Comparison of ENCODE assay signal across 1 cellular context in the genomic region with DNA sequence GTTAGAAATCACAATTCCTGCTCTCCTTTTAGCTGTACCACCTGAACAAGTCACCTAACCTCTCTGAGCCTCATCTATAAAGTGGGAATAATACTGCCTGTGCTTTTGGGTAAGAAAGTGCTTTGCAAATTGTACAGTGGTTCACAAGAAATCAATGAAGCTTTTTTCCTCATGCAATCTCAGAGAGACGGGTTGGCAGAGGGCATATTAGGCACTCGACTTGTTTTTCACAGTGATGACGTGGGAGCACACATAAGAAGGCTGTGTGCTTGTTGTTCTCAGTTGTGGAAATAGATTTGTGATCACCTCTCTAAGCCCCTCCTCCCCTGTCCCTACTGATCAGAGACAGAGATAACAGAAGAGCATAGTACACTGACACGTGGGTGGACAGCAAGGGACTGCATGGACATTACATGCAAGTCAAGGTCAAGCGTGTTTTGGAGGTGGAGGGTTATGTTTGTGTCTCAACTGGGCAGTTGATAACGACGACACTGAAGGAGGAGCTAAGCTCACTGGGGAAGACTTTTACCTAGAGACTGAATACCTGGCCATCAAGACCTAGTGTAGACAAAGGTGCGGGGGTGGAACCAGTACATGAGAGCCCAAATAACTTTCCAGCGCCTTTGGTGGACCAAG.
TF ChIP-seq lines count a peak whose summit lies in the region.

No MANE protein-coding gene starts in this region.

TF ChIP-seq in HepG2, 621 proteins besides CTCF, POLR2A, EP300 and RAD21 (continued from another document and continues in another):
- TF ChIP-seq, protein P1, sequence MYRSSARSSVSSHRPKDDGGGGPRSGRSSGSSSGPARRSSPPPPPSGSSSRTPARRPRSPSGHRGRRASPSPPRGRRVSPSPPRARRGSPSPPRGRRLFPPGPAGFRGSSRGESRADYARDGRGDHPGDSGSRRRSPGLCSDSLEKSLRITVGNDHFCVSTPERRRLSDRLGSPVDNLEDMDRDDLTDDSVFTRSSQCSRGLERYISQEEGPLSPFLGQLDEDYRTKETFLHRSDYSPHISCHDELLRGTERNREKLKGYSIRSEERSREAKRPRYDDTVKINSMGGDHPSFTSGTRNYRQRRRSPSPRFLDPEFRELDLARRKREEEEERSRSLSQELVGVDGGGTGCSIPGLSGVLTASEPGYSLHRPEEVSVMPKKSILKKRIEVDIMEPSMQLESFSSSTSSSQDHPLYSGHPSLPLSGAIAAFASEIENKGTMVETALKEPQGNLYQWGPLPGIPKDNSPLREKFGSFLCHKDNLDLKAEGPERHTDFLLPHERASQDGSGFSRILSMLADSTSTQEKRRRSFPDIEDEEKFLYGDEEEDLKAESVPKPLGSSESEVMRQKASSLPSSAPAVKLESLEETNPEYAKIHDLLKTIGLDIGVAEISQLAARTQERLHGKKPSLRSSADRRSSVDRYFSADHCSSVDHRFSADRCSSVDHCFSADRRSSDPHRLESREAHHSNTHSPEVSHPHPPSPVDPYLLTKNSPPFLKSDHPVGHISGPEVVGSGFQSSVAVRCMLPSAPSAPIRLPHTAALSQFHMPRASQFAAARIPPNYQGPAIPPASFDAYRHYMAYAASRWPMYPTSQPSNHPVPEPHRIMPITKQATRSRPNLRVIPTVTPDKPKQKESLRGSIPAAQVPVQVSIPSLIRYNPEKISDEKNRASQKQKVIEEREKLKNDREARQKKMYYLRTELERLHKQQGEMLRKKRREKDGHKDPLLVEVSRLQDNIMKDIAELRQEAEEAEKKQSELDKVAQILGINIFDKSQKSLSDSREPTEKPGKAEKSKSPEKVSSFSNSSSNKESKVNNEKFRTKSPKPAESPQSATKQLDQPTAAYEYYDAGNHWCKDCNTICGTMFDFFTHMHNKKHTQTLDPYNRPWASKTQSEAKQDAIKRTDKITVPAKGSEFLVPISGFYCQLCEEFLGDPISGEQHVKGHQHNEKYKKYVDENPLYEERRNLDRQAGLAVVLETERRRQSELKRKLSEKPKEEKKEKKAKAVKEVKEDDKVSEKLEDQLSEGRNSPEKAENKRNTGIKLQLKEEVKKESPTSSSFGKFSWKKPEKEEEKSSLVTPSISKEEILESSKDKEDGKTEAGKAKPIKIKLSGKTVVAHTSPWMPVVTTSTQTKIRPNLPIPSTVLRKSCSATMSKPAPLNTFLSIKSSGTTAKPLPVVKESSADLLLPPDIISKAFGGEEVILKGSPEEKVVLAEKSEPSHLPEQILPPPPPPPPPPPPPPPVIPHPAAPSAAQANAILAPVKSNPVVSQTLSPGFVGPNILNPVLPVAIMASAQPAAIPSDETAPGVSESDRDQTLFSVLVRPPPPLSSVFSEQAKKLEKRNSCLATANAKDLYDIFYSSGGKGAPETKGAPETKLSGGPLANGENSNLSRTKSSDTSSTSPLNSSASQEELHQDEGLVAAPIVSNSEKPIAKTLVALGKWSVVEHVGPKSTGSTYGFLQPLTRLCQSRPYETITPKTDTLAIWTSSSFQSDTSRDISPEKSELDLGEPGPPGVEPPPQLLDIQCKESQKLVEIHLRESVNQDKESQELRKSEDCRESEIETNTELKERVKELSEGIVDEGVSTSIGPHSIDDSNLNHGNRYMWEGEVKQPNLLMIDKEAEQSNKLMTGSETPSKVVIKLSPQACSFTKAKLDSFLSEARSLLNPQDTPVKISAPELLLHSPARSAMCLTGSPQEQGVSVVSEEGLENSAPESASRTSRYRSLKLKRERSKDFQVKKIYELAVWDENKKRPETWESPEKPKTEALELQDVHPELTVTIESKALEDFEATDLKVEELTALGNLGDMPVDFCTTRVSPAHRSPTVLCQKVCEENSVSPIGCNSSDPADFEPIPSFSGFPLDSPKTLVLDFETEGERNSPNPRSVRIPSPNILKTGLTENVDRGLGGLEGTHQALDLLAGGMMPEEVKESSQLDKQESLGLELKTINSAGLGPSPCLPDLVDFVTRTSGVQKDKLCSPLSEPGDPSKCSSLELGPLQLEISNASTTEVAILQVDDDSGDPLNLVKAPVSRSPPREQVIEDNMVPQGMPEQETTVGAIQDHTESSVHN (CRISPR knock-in tag; IDR thresholded peaks at IDR 0.05): peak; percentile 92
- TF ChIP-seq SOX13 (IDR thresholded peaks at IDR 0.05) (peak; percentile 53; the same call in 1 of the 2 replicates), SOX13 (CRISPR knock-in tag; conservative IDR thresholded peaks at IDR 0.05 in 1 of 2, IDR thresholded peaks at IDR 0.05 in 1 of 2) (peak in 1 of 2 experiments; percentile 96; a peak in 2 of 4 replicates), ZNF777 (CRISPR knock-in tag; IDR thresholded peaks at IDR 0.05) (no peak), SRY (CRISPR knock-in tag; IDR thresholded peaks at IDR 0.05) (no peak), CBX1 (IDR thresholded peaks at IDR 0.05; ENCODE audit: low read depth) (peak; percentile 45), TMF1 (CRISPR knock-in tag; IDR thresholded peaks at IDR 0.05; ENCODE audit: low read depth) (no peak; the same call in 1 of the 2 replicates), RFXANK (CRISPR knock-in tag; IDR thresholded peaks at IDR 0.05) (0 out of 2 replicates have a peak, but pooled peaks have one; percentile 73), ZSCAN29 (CRISPR knock-in tag; conservative IDR thresholded peaks at IDR 0.05) (peak; percentile 97; the same call in 1 of the 2 replicates), ZNF430 (CRISPR knock-in tag; IDR thresholded peaks at IDR 0.05) (no peak), TBP (CRISPR knock-in tag; IDR thresholded peaks at IDR 0.05) (no peak), SIX4 (CRISPR knock-in tag; IDR thresholded peaks at IDR 0.05) (peak; percentile 88; the same call in 1 of the 2 replicates), ZNF841 (CRISPR knock-in tag; IDR thresholded peaks at IDR 0.05; ENCODE audit: borderline replicate concordance) (no peak), MED1 (CRISPR knock-in tag; IDR thresholded peaks at IDR 0.05) (peak; percentile 100), ZC3H13 (CRISPR knock-in tag; IDR thresholded peaks at IDR 0.05) (peak; percentile 79), ZNF576 (CRISPR knock-in tag; IDR thresholded peaks at IDR 0.05) (no peak), TFDP2 (CRISPR knock-in tag; IDR thresholded peaks at IDR 0.05) (no peak), AHR (CRISPR knock-in tag; IDR thresholded peaks at IDR 0.05) (no peak), HNRNPL (IDR thresholded peaks at IDR 0.05; ENCODE audit: low read depth, low read length) (no peak), PLRG1 (conservative IDR thresholded peaks at IDR 0.05) (no peak), ZNF580 (CRISPR knock-in tag; IDR thresholded peaks at IDR 0.05; ENCODE audit: borderline replicate concordance, low read depth) (peak; percentile 89; the same call in 1 of the 2 replicates), CBX5 (CRISPR knock-in tag; IDR thresholded peaks at IDR 0.05; ENCODE audit: borderline replicate concordance) (peak; percentile 66; the same call in 1 of the 2 replicates), KDM4B (CRISPR knock-in tag; IDR thresholded peaks at IDR 0.05) (peak; percentile 89), DDIT3 (CRISPR knock-in tag; IDR thresholded peaks at IDR 0.05) (no peak), ZNF572 (CRISPR knock-in tag; IDR thresholded peaks at IDR 0.05) (no peak), ZSCAN12 (CRISPR knock-in tag; IDR thresholded peaks at IDR 0.05) (no peak), KLF6 (CRISPR knock-in tag; IDR thresholded peaks at IDR 0.05) (peak; percentile 52), NR0B2 (CRISPR knock-in tag; IDR thresholded peaks at IDR 0.05) (no peak), ZNF570 (CRISPR knock-in tag; IDR thresholded peaks at IDR 0.05; ENCODE audit: borderline replicate concordance) (no peak), THAP11 (CRISPR knock-in tag; IDR thresholded peaks at IDR 0.05) (peak; percentile 92), ZNF501 (CRISPR knock-in tag; IDR thresholded peaks at IDR 0.05) (0 out of 2 replicates have a peak, but pooled peaks have one; percentile 20), MEIS2 (CRISPR knock-in tag; IDR thresholded peaks at IDR 0.05) (peak; percentile 97), ZNF263 (CRISPR knock-in tag; IDR thresholded peaks at IDR 0.05) (peak; percentile 81), SPEN (CRISPR knock-in tag; IDR thresholded peaks at IDR 0.05; ENCODE audit: low read depth) (peak; percentile 91; the same call in 1 of the 2 replicates), ZNF292 (CRISPR knock-in tag; IDR thresholded peaks at IDR 0.05; ENCODE audit: borderline replicate concordance, low read depth) (peak; percentile 82; the same call in 1 of the 2 replicates), FOSL1 (CRISPR knock-in tag; IDR thresholded peaks at IDR 0.05; ENCODE audit: borderline replicate concordance) (no peak; the same call in 1 of the 2 replicates), NCOA5 (CRISPR knock-in tag; IDR thresholded peaks at IDR 0.05) (no peak), ZBTB1 (CRISPR knock-in tag; IDR thresholded peaks at IDR 0.05; ENCODE audit: borderline replicate concordance) (no peak)
- TF ChIP-seq, protein P2, sequence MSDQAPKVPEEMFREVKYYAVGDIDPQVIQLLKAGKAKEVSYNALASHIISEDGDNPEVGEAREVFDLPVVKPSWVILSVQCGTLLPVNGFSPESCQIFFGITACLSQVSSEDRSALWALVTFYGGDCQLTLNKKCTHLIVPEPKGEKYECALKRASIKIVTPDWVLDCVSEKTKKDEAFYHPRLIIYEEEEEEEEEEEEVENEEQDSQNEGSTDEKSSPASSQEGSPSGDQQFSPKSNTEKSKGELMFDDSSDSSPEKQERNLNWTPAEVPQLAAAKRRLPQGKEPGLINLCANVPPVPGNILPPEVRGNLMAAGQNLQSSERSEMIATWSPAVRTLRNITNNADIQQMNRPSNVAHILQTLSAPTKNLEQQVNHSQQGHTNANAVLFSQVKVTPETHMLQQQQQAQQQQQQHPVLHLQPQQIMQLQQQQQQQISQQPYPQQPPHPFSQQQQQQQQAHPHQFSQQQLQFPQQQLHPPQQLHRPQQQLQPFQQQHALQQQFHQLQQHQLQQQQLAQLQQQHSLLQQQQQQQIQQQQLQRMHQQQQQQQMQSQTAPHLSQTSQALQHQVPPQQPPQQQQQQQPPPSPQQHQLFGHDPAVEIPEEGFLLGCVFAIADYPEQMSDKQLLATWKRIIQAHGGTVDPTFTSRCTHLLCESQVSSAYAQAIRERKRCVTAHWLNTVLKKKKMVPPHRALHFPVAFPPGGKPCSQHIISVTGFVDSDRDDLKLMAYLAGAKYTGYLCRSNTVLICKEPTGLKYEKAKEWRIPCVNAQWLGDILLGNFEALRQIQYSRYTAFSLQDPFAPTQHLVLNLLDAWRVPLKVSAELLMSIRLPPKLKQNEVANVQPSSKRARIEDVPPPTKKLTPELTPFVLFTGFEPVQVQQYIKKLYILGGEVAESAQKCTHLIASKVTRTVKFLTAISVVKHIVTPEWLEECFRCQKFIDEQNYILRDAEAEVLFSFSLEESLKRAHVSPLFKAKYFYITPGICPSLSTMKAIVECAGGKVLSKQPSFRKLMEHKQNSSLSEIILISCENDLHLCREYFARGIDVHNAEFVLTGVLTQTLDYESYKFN (CRISPR knock-in tag; conservative IDR thresholded peaks at IDR 0.05): peak; percentile 98
- TF ChIP-seq, protein P3, sequence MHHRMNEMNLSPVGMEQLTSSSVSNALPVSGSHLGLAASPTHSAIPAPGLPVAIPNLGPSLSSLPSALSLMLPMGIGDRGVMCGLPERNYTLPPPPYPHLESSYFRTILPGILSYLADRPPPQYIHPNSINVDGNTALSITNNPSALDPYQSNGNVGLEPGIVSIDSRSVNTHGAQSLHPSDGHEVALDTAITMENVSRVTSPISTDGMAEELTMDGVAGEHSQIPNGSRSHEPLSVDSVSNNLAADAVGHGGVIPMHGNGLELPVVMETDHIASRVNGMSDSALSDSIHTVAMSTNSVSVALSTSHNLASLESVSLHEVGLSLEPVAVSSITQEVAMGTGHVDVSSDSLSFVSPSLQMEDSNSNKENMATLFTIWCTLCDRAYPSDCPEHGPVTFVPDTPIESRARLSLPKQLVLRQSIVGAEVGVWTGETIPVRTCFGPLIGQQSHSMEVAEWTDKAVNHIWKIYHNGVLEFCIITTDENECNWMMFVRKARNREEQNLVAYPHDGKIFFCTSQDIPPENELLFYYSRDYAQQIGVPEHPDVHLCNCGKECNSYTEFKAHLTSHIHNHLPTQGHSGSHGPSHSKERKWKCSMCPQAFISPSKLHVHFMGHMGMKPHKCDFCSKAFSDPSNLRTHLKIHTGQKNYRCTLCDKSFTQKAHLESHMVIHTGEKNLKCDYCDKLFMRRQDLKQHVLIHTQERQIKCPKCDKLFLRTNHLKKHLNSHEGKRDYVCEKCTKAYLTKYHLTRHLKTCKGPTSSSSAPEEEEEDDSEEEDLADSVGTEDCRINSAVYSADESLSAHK (CRISPR knock-in tag; IDR thresholded peaks at IDR 0.05; ENCODE audit: borderline replicate concordance): no peak
